Comparison of ENCODE assay signal across 17 cellular contexts in the genomic region with DNA sequence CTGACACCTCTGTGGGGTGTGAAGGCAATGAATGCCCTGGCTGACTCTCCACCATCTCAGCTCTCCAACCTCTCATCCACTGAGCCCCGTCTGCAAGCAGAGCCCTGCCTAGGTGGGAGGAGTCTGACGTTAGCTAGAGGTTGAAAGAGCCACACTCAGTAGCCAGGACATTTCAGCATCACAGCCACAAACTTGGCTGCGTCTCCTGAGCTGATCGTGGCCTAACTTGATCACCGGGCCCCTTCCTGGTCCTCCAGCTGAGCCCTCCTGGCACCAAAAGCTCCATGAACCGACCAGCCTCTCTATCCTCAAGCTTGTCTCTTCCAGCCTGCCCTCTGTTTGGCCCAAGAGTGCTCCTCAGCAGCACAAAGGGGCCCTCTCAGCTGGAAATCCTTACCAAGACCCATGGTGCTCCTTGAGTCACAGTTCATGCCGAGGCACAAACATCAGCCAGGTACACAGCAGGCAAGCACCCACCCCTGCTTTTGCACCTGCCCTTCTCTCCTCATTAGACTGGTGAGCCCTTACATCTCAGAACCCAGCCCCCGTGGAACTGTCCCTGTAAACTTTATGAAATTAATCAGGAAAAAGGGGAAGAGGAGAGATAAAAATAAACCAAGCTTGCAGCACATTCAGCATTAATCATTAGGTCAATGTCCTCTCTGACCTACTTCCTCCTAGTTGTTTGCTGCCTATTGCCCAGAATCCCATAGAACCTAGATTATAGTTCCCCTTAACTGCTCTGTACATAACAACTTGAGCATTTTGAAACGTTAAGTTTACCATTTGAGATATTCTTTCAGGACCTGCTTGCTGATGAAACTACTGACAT.
DNase-seq lines count a peak whose midpoint lies in the region; ATAC-seq and TF ChIP-seq lines count a peak whose summit lies in the region.
"Had no signal": no experiment of that assay in that cellular context is flagged by ENCODE, and none has a peak within 500 bp of the region (broad histone marks: within the 10 kb centered on the region; RNA-seq: fewer than 3 reads in every experiment).

No MANE protein-coding gene starts in this region.

- H3K4me3 Mint-ChIP-seq in Calu3 (ENCODE audit: low read depth, unreplicated experiment) (peak overlapping the region; percentile 45), endothelial cell (ENCODE audit: unreplicated experiment) (no peak overlapping the region)
- H3K4me3 Mint-ChIP-seq: activated T-cell treated with anti-CD3 and anti-CD28 coated beads, Interleukin-2, amount 50 U/mL, for 72 hours; HFFc6; stimulated activated effector memory CD8-positive, alpha-beta T cell treated with anti-CD3 and anti-CD28 coated beads, Interleukin-12 subunit alpha, Interleukin-12 subunit beta, amount 100 ng/mL, for 72 hours had no signal

- H3K36me3 Mint-ChIP-seq in Calu3 (ENCODE audit: insufficient read depth, unreplicated experiment): peaks cover 10% of the 10 kb centered on the region
- H3K36me3 Mint-ChIP-seq in endothelial cell (ENCODE audit: low read depth, unreplicated experiment): no peaks in the 10 kb centered on the region
- H3K36me3 Mint-ChIP-seq: stimulated activated effector memory CD8-positive, alpha-beta T cell treated with anti-CD3 and anti-CD28 coated beads, Interleukin-12 subunit alpha, Interleukin-12 subunit beta, amount 100 ng/mL, for 72 hours had no signal

- H3K27me3 Mint-ChIP-seq in Calu3 (ENCODE audit: unreplicated experiment): no peaks in the 10 kb centered on the region
- H3K27me3 Mint-ChIP-seq in endothelial cell (ENCODE audit: unreplicated experiment): peaks cover 1% of the 10 kb centered on the region

- peaks cover 4% of the 10 kb centered on the region for H3K9me3 Mint-ChIP-seq in Calu3 (ENCODE audit: low read depth, unreplicated experiment)
- no peaks in the 10 kb centered on the region for H3K9me3 Mint-ChIP-seq in endothelial cell (ENCODE audit: unreplicated experiment)
- H3K9me3 Mint-ChIP-seq: stimulated activated effector memory CD8-positive, alpha-beta T cell treated with anti-CD3 and anti-CD28 coated beads, Interleukin-12 subunit alpha, Interleukin-12 subunit beta, amount 100 ng/mL, for 72 hours had no signal

- no TSS peak for BruUV-seq in Calu3 (replicated peaks; lab: Mats Ljungman, UMichigan)

- H3K27ac Mint-ChIP-seq in Calu3 (ENCODE audit: unreplicated experiment) (peak overlapping the region; percentile 98), endothelial cell (ENCODE audit: unreplicated experiment) (peak overlapping the region; percentile 86)
- H3K27ac Mint-ChIP-seq: activated T-cell treated with anti-CD3 and anti-CD28 coated beads, Interleukin-2, amount 50 U/mL, for 72 hours; HFFc6; stimulated activated effector memory CD8-positive, alpha-beta T cell treated with anti-CD3 and anti-CD28 coated beads, Interleukin-12 subunit alpha, Interleukin-12 subunit beta, amount 100 ng/mL, for 72 hours had no signal

- CTCF ChIA-PET in Calu3 (lab: Charles Lee): interaction anchor here (0.6 to 1.8 kb wide), 3 partner anchors 17 to 127 kb away, joined by 3 to 5 read pairs (median 4); no protein-coding TSS in a partner anchor

- TF ChIP-seq CTCF in Calu3 (IDR thresholded peaks at IDR 0.05; ENCODE audit: unreplicated experiment): no peak
- TF ChIP-seq CTCF in endothelial cell (IDR thresholded peaks at IDR 0.05; ENCODE audit: unreplicated experiment): no peak

- intact Hi-C loops in Calu3 (cut with micrococcal nuclease; ENCODE audit: unreplicated experiment): no loop called here

- ATAC-seq in GM21717 (IDR thresholded peaks at IDR 0.05; ENCODE audit: unreplicated experiment) (no peak), HG02588 (IDR thresholded peaks at IDR 0.05; ENCODE audit: unreplicated experiment) (no peak)
- ATAC-seq: activated T-cell treated with anti-CD3 and anti-CD28 coated beads, Interleukin-2, amount 50 U/mL, for 72 hours; left colon; stimulated activated effector memory CD8-positive, alpha-beta T cell treated with anti-CD3 and anti-CD28 coated beads, Interleukin-12 subunit alpha, Interleukin-12 subunit beta, amount 100 ng/mL, for 72 hours had no signal

- DNase-seq in Calu3 (peak; percentile 47), NCI-H128 (lab: John Stamatoyannopoulos, UW; ENCODE audit: unreplicated experiment) (peak; percentile 10), endothelial cell (ENCODE audit: low spot score) (no peak), mucosa of gallbladder (ENCODE audit: low spot score) (peak; percentile 13), NCI-H2171 (lab: John Stamatoyannopoulos, UW) (no peak), NK-92 (lab: John Stamatoyannopoulos, UW; ENCODE audit: unreplicated experiment) (no peak)
- DNase-seq: activated T-cell treated with anti-CD3 and anti-CD28 coated beads, Interleukin-2, amount 50 U/mL, for 72 hours; anterior cingulate cortex; BE2C; effector CD4-positive, alpha-beta T cell; HFFc6; left colon; NK-92 treated with Interleukin-12 subunit alpha and Interleukin-12 subunit beta, amount 100 ng/mL, for 24 hours; stimulated activated CD4-positive, alpha-beta T cell treated with anti-CD3 and anti-CD28 coated beads, Interleukin-1b, Interleukin-23, amount 100 ng/mL, for 48 hours had no signal

- H3K4me1 Mint-ChIP-seq in Calu3 (ENCODE audit: low read depth, unreplicated experiment): peaks cover 44% of the 10 kb centered on the region
- peaks cover 15% of the 10 kb centered on the region for H3K4me1 Mint-ChIP-seq in endothelial cell (ENCODE audit: unreplicated experiment)
- H3K4me1 Mint-ChIP-seq: stimulated activated effector memory CD8-positive, alpha-beta T cell treated with anti-CD3 and anti-CD28 coated beads, Interleukin-12 subunit alpha, Interleukin-12 subunit beta, amount 100 ng/mL, for 72 hours had no signal

Comparison
In these comparisons a context has a peak if more than half of its experiments do, and no peak if none do; other contexts are left out.
1. DNase-seq: peak in Calu3 (single experiment), NCI-H128 (single experiment) and mucosa of gallbladder (single experiment); none in endothelial cell (single experiment), NCI-H2171 (single experiment) and NK-92 (single experiment).